Comparison of ENCODE assay signal across 9 cellular contexts in genomic region chr17:47279062-47279801, GRCh38. TPM values are rescaled to one million over a fixed set of nuclear protein-coding genes. Genes with fewer than 3 reads are reported as not detected.
DNase-seq lines count a peak whose midpoint lies in the region; ATAC-seq and TF ChIP-seq lines count a peak whose summit lies in the region.
"Had no signal": no experiment of that assay in that cellular context is flagged by ENCODE, and none has a peak within 500 bp of the region (broad histone marks: within the 10 kb centered on the region; RNA-seq: fewer than 3 reads in every experiment).

No MANE protein-coding gene starts in this region.

- intact Hi-C loops in ovary (cut with DNase I), result no loop called here

- peak in 2 of 3 donors; percentile 67 to 77 for DNase-seq in Peyer's patch
- peak; percentile 94 for DNase-seq in fibroblast of gingiva (ENCODE audit: low read depth)
- DNase-seq in ovary, result peak; percentile 55 to 73 (median 67)
- DNase-seq in SK-N-DZ (ENCODE audit: low spot score), result no peak
- DNase-seq in T-helper 2 cell treated with Interferon-gamma antibody and Interleukin-4, amounts not matched to agents 5 μg/mL and 100 μg/mL, for 36 hours (ENCODE audit: low spot score), result no peak
- no peak for DNase-seq in activated T-cell treated with anti-CD3 and anti-CD28 coated beads, Interleukin-2, amount 50 U/mL, for 24 hours

- H3K27me3 ChIP-seq in Peyer's patch (no peaks in the 10 kb centered on the region), ovary (no peaks in the 10 kb centered on the region)

- H3K4me3 ChIP-seq in Peyer's patch (no peak overlapping the region), ovary (no peak overlapping the region)

- H3K9me3 ChIP-seq in Peyer's patch (no peaks in the 10 kb centered on the region), ovary (no peaks in the 10 kb centered on the region)

- TF ChIP-seq EP300 in ovary (IDR thresholded peaks at IDR 0.05), result peak; percentile 28

- H3K4me1 ChIP-seq in Peyer's patch (peaks cover 0 to 47% (median 13%) of the 10 kb centered on the region in 4 donors), ovary (ENCODE audit: insufficient read depth) (peaks cover 38% of the 10 kb centered on the region)

- no peak for TF ChIP-seq CTCF in Peyer's patch (IDR thresholded peaks at IDR 0.05)
- peak in 1 of 3 donors; percentile 6 for TF ChIP-seq CTCF in ovary (IDR thresholded peaks at IDR 0.05)

- H3K4me3 Mint-ChIP-seq in T-helper 2 cell treated with Interferon-gamma antibody and Interleukin-4, amounts not matched to agents 5 μg/mL and 100 μg/mL, for 36 hours, result no peak overlapping the region
- no peak overlapping the region for H3K4me3 Mint-ChIP-seq in activated T-cell treated with anti-CD3 and anti-CD28 coated beads, Interleukin-2, amount 50 U/mL, for 24 hours
- H3K4me3 Mint-ChIP-seq: T-helper 1 cell treated with Interleukin-12 subunit alpha and Interleukin-12 subunit beta and Interleukin-4 antibody, amounts not matched to agents 30 μg/mL and 1 μg/mL, for 36 hours had no signal

- WGBS in ovary, 3 donors, result 7 to 15% (median 12%) methylated on average over 10 of the region's 10 CpGs

- peak; percentile 84 for ATAC-seq in GM18502 (IDR thresholded peaks at IDR 0.05; ENCODE audit: poor library complexity, unreplicated experiment)
- ATAC-seq in HG02852 (IDR thresholded peaks at IDR 0.05; ENCODE audit: unreplicated experiment), result peak; percentile 79

- no peak for TF ChIP-seq POLR2A in Peyer's patch (IDR thresholded peaks at IDR 0.05)
- TF ChIP-seq POLR2A in ovary (IDR thresholded peaks at IDR 0.05), result no peak

- H3K9me3 Mint-ChIP-seq in T-helper 2 cell treated with Interferon-gamma antibody and Interleukin-4, amounts not matched to agents 5 μg/mL and 100 μg/mL, for 36 hours, result no peaks in the 10 kb centered on the region
- no peaks in the 10 kb centered on the region for H3K9me3 Mint-ChIP-seq in activated T-cell treated with anti-CD3 and anti-CD28 coated beads, Interleukin-2, amount 50 U/mL, for 24 hours
- H3K9me3 Mint-ChIP-seq: T-helper 1 cell treated with Interleukin-12 subunit alpha and Interleukin-12 subunit beta and Interleukin-4 antibody, amounts not matched to agents 30 μg/mL and 1 μg/mL, for 36 hours had no signal

- H3K36me3 ChIP-seq in Peyer's patch, result peaks cover 0 to under 1% (median 0%) of the 10 kb centered on the region in 3 donors
- H3K36me3 ChIP-seq in ovary, result no peaks in the 10 kb centered on the region

- peaks cover 5% of the 10 kb centered on the region for H3K4me1 Mint-ChIP-seq in T-helper 2 cell treated with Interferon-gamma antibody and Interleukin-4, amounts not matched to agents 5 μg/mL and 100 μg/mL, for 36 hours (ENCODE audit: low read depth)
- no peaks in the 10 kb centered on the region for H3K4me1 Mint-ChIP-seq in activated T-cell treated with anti-CD3 and anti-CD28 coated beads, Interleukin-2, amount 50 U/mL, for 24 hours (ENCODE audit: low read depth)

- peaks cover 12% of the 10 kb centered on the region for H3K27me3 Mint-ChIP-seq in T-helper 2 cell treated with Interferon-gamma antibody and Interleukin-4, amounts not matched to agents 5 μg/mL and 100 μg/mL, for 36 hours (ENCODE audit: low read depth)
- H3K27me3 Mint-ChIP-seq in activated T-cell treated with anti-CD3 and anti-CD28 coated beads, Interleukin-2, amount 50 U/mL, for 24 hours, result no peaks in the 10 kb centered on the region

- no peaks in the 10 kb centered on the region for H3K36me3 Mint-ChIP-seq in T-helper 2 cell treated with Interferon-gamma antibody and Interleukin-4, amounts not matched to agents 5 μg/mL and 100 μg/mL, for 36 hours (ENCODE audit: low read depth)
- no peaks in the 10 kb centered on the region for H3K36me3 Mint-ChIP-seq in activated T-cell treated with anti-CD3 and anti-CD28 coated beads, Interleukin-2, amount 50 U/mL, for 24 hours (ENCODE audit: low read depth)

- H3K27ac Mint-ChIP-seq in T-helper 2 cell treated with Interferon-gamma antibody and Interleukin-4, amounts not matched to agents 5 μg/mL and 100 μg/mL, for 36 hours, result no peak overlapping the region
- no peak overlapping the region for H3K27ac Mint-ChIP-seq in activated T-cell treated with anti-CD3 and anti-CD28 coated beads, Interleukin-2, amount 50 U/mL, for 24 hours
- H3K27ac Mint-ChIP-seq: T-helper 1 cell treated with Interleukin-12 subunit alpha and Interleukin-12 subunit beta and Interleukin-4 antibody, amounts not matched to agents 30 μg/mL and 1 μg/mL, for 36 hours had no signal

- H3K27ac ChIP-seq in Peyer's patch, result peak overlapping the region; percentile 56 to 72 (median 66)
- H3K27ac ChIP-seq in ovary, result peak overlapping the region; percentile 26 to 80

RNA-seq across cellular contexts. Expression of gene ITGB3, which starts 25.6 kb away (rescaled TPM):
- 10 to 100 TPM in 1 of 4 donors, 1 to 10 TPM in 3; 4.6 to 18.2 (median 6.6) TPM for total RNA-seq in Peyer's patch
- total RNA-seq in ovary, result 1 to 10 TPM; 1.7 to 7.7 (median 2.9) TPM
- polyA plus RNA-seq in ovary, result 1 to 10 TPM; 2.8 to 9.4 TPM
- polyA plus RNA-seq in SK-N-DZ (2014; cell fraction: cytosol; rRNA removed), result not detected in 2 replicates
- polyA plus RNA-seq in SK-N-DZ (2014; cell fraction: nucleus; rRNA removed), result 0.44 TPM in 1 of 2 replicates, not detected in the other

RNA-seq across cellular contexts. Expression of gene EFCAB13, which starts 44.5 kb away (rescaled TPM):
- total RNA-seq in Peyer's patch (10 to 100 TPM in 2 of 4 donors, 1 to 10 TPM in 2; 5.9 to 39.6 (median 12.9) TPM), ovary (10 to 100 TPM in 1 of 7 donors, 1 to 10 TPM in 6; 6.4 to 11.5 (median 9.3) TPM)
- 1 to 10 TPM; 3.2 to 9.1 TPM for polyA plus RNA-seq in ovary
- 0.71 and 2.5 TPM in 2 replicates for polyA plus RNA-seq in SK-N-DZ (2014; cell fraction: cytosol; rRNA removed)
- 0.64 and 6.0 TPM in 2 replicates for polyA plus RNA-seq in SK-N-DZ (2014; cell fraction: nucleus; rRNA removed)

Comparison
In these comparisons a context has a peak if more than half of its experiments do, and no peak if none do; other contexts are left out.
1. DNase-seq: peak in Peyer's patch (2 of 3), fibroblast of gingiva (single experiment) and ovary (5 of 5); none in SK-N-DZ (single experiment), T-helper 2 cell treated with Interferon-gamma antibody and Interleukin-4, amounts not matched to agents 5 μg/mL and 100 μg/mL, for 36 hours (single experiment) and activated T-cell treated with anti-CD3 and anti-CD28 coated beads, Interleukin-2, amount 50 U/mL, for 24 hours (single experiment).